ENCODE assay signal across 8 cellular contexts in genomic region chr18:32289480-32290075, GRCh38.
A peak's percentile ranks its signal among the peaks of the same experiment; 100 is the strongest.
DNase-seq lines count a peak whose midpoint lies in the region; ATAC-seq and TF ChIP-seq lines count a peak whose summit lies in the region.

No MANE protein-coding gene starts in this region.

- POLR2A ChIA-PET in activated CD4-positive, alpha-beta memory T cell treated with anti-CD3 and anti-CD28 coated beads for 36 hours (lab: Charles Lee): no interaction called here

- H3K9me3 Mint-ChIP-seq in activated CD4-positive, alpha-beta memory T cell treated with anti-CD3 and anti-CD28 coated beads for 36 hours: peaks cover 4% of the 10 kb centered on the region

- intact Hi-C loops in activated CD4-positive, alpha-beta memory T cell treated with anti-CD3 and anti-CD28 coated beads for 36 hours (cut with micrococcal nuclease): loop anchor here (1.0 to 5.0 kb wide), 3 partner anchors 131 to 260 kb away; partner anchors contain the start of gene GAREM1
- intact Hi-C loops in gastrocnemius medialis (cut with DNase I; ENCODE audit: low total_unique reads): loop anchor here (1.0 to 5.0 kb wide), 2 partner anchors 98 to 182 kb away; no protein-coding TSS in a partner anchor

- no peaks in the 10 kb centered on the region for H3K36me3 Mint-ChIP-seq in activated CD4-positive, alpha-beta memory T cell treated with anti-CD3 and anti-CD28 coated beads for 36 hours

- CTCF ChIA-PET in activated CD4-positive, alpha-beta memory T cell treated with anti-CD3 and anti-CD28 coated beads for 36 hours (lab: Charles Lee): interaction anchor here (0.6 to 2.4 kb wide), 13 partner anchors 8 to 263 kb away, joined by 3 to 17 read pairs (median 5); partner anchors contain the start of gene GAREM1

- no peaks in the 10 kb centered on the region for H3K36me3 ChIP-seq in BE2C
- peaks cover 0 to 6% of the 10 kb centered on the region in 2 donors for H3K36me3 ChIP-seq in gastrocnemius medialis

- H3K4me3 Mint-ChIP-seq in activated CD4-positive, alpha-beta memory T cell treated with anti-CD3 and anti-CD28 coated beads for 36 hours: no peak overlapping the region

- no peak overlapping the region for H3K27ac Mint-ChIP-seq in activated CD4-positive, alpha-beta memory T cell treated with anti-CD3 and anti-CD28 coated beads for 36 hours

- H3K4me1 ChIP-seq in BE2C: no peaks in the 10 kb centered on the region
- peaks cover 0 to 5% of the 10 kb centered on the region in 2 donors for H3K4me1 ChIP-seq in gastrocnemius medialis

- H3K27me3 ChIP-seq in BE2C: no peaks in the 10 kb centered on the region
- no peaks in the 10 kb centered on the region for H3K27me3 ChIP-seq in gastrocnemius medialis

- TF ChIP-seq CTCF in BE2C (IDR thresholded peaks at IDR 0.05; ENCODE audit: low read depth, low read length) (peak; percentile 48), gastrocnemius medialis (IDR thresholded peaks at IDR 0.05 in 4 of 5, conservative IDR thresholded peaks at IDR 0.05 in 1 of 5) (peak; percentile 47 to 69 (median 53)), omental fat pad (IDR thresholded peaks at IDR 0.05) (no peak)

- H3K9me3 ChIP-seq in BE2C: no peaks in the 10 kb centered on the region
- H3K9me3 ChIP-seq in gastrocnemius medialis: no peaks in the 10 kb centered on the region

- no peak overlapping the region for H3K4me3 ChIP-seq in BE2C (ENCODE audit: low read depth, low read length)
- H3K4me3 ChIP-seq in gastrocnemius medialis: no peak overlapping the region

- H3K27ac ChIP-seq in gastrocnemius medialis: no peak overlapping the region

- no peaks in the 10 kb centered on the region for H3K4me1 Mint-ChIP-seq in activated CD4-positive, alpha-beta memory T cell treated with anti-CD3 and anti-CD28 coated beads for 36 hours (ENCODE audit: low read depth)

- DNase-seq in BE2C: peak; percentile 23
- DNase-seq in NCI-H2196 (lab: John Stamatoyannopoulos, UW; ENCODE audit: unreplicated experiment): peak; percentile 69
- DNase-seq in activated CD4-positive, alpha-beta memory T cell treated with anti-CD3 and anti-CD28 coated beads for 36 hours: peak; percentile 38
- peak; percentile 56 for DNase-seq in glomerular endothelial cell (ENCODE audit: extremely low read depth, low read depth, low spot score)
- DNase-seq in gastrocnemius medialis: peak in 1 of 2 donors; percentile 42
- DNase-seq in omental fat pad (ENCODE audit: low spot score): no peak

- peaks cover 9% of the 10 kb centered on the region for H3K27me3 Mint-ChIP-seq in activated CD4-positive, alpha-beta memory T cell treated with anti-CD3 and anti-CD28 coated beads for 36 hours

- in situ Hi-C loops in gastrocnemius medialis (cut with MboI; ENCODE audit: low sequenced_read_pairs in 4 of 4): loop anchor here (5.0 to 10.0 kb wide), 2 partner anchors 183 to 185 kb away; partner anchors contain the start of gene GAREM1 (in 4 of the 4)

- no peak for TF ChIP-seq POLR2A in gastrocnemius medialis (IDR thresholded peaks at IDR 0.05)

- ATAC-seq in GM18861 (IDR thresholded peaks at IDR 0.05; ENCODE audit: unreplicated experiment) (peak; percentile 80), HG03354 (IDR thresholded peaks at IDR 0.05; ENCODE audit: poor library complexity, severe bottlenecking, unreplicated experiment) (peak; percentile 91), gastrocnemius medialis (peak; percentile 58 to 73), omental fat pad (ENCODE audit: low FRiP score) (no peak)

Comparison
In these comparisons a context has a peak if more than half of its experiments do, and no peak if none do; other contexts are left out.
1. CTCF ChIP-seq: peak in BE2C (single experiment) and gastrocnemius medialis (5 of 5); none in omental fat pad (0 of 3).